Comparison of ENCODE assay signal across 17 cellular contexts in genomic region chr2:230459213-230459612, GRCh38. TPM values are rescaled to one million over a fixed set of nuclear protein-coding genes. Genes with fewer than 3 reads are reported as not detected.
A peak's percentile ranks its signal among the peaks of the same experiment; 100 is the strongest.
DNase-seq lines count a peak whose midpoint lies in the region; TF ChIP-seq lines count a peak whose summit lies in the region.
"Had no signal": no experiment of that assay in that cellular context is flagged by ENCODE, and none has a peak within 500 bp of the region (broad histone marks: within the 10 kb centered on the region; RNA-seq: fewer than 3 reads in every experiment).

No MANE protein-coding gene starts in this region.

- TF ChIP-seq CTCF in spleen (IDR thresholded peaks at IDR 0.05 in 8 of 11, conservative IDR thresholded peaks at IDR 0.05 in 3 of 11) (no peak), endothelial cell (IDR thresholded peaks at IDR 0.05; ENCODE audit: unreplicated experiment) (no peak)

- H3K27ac Mint-ChIP-seq in activated T-cell treated with anti-CD3 and anti-CD28 coated beads, Interleukin-2, amount 50 U/mL, for 24 hours = peak overlapping the region; percentile 74
- H3K27ac Mint-ChIP-seq in activated T-helper 1 cell treated with anti-CD3 and anti-CD28 coated beads, Interleukin-12 subunit alpha, Interleukin-12 subunit beta, Interleukin-2, Interleukin-4 antibody, amounts not matched to agents 30 ng/mL and 10 ng/mL and 1 ng/mL, durations not matched to agents 14 hours and 24 hours and 36 hours = peak overlapping the region; percentile 7
- no peak overlapping the region for H3K27ac Mint-ChIP-seq in endothelial cell (ENCODE audit: unreplicated experiment)
- H3K27ac Mint-ChIP-seq: HFFc6 had no signal

- peaks cover 6 to 97% (median 80%) of the 10 kb centered on the region in 6 donors for H3K36me3 ChIP-seq in spleen
- H3K36me3 ChIP-seq: uterus had no signal

- DNase-seq in activated T-cell treated with anti-CD3 and anti-CD28 coated beads, Interleukin-2, amount 50 U/mL, for 24 hours = no peak
- DNase-seq in activated T-cell treated with anti-CD3 and anti-CD28 coated beads, Interleukin-2, amount 50 U/mL, for 48 hours = no peak
- peak; percentile 77 for DNase-seq in MV-4-11 (lab: John Stamatoyannopoulos, UW)
- no peak for DNase-seq in activated T-helper 1 cell treated with anti-CD3 and anti-CD28 coated beads, Interleukin-12 subunit alpha, Interleukin-12 subunit beta, Interleukin-2, Interleukin-4 antibody, amounts not matched to agents 30 ng/mL and 10 ng/mL and 1 ng/mL, durations not matched to agents 14 hours and 24 hours and 36 hours (ENCODE audit: low spot score)
- no peak for DNase-seq in spleen
- no peak for DNase-seq in central memory CD4-positive, alpha-beta T cell
- DNase-seq in DMS79 (lab: John Stamatoyannopoulos, UW) = no peak
- no peak for DNase-seq in endothelial cell (ENCODE audit: low spot score)
- DNase-seq: ACHN; HFFc6; IMR-90; left lung; NCI-H2171; stimulated activated naive CD4-positive, alpha-beta T cell; uterus had no signal

- no peak for TF ChIP-seq POLR2A in spleen (IDR thresholded peaks at IDR 0.05)

- no peaks in the 10 kb centered on the region for H3K27me3 Mint-ChIP-seq in activated T-cell treated with anti-CD3 and anti-CD28 coated beads, Interleukin-2, amount 50 U/mL, for 24 hours
- H3K27me3 Mint-ChIP-seq in activated T-helper 1 cell treated with anti-CD3 and anti-CD28 coated beads, Interleukin-12 subunit alpha, Interleukin-12 subunit beta, Interleukin-2, Interleukin-4 antibody, amounts not matched to agents 30 ng/mL and 10 ng/mL and 1 ng/mL, durations not matched to agents 14 hours and 24 hours and 36 hours (ENCODE audit: insufficient read depth) = no peaks in the 10 kb centered on the region
- no peaks in the 10 kb centered on the region for H3K27me3 Mint-ChIP-seq in endothelial cell (ENCODE audit: unreplicated experiment)

- peaks cover 10% of the 10 kb centered on the region for H3K9me3 Mint-ChIP-seq in activated T-cell treated with anti-CD3 and anti-CD28 coated beads, Interleukin-2, amount 50 U/mL, for 24 hours
- H3K9me3 Mint-ChIP-seq in activated T-helper 1 cell treated with anti-CD3 and anti-CD28 coated beads, Interleukin-12 subunit alpha, Interleukin-12 subunit beta, Interleukin-2, Interleukin-4 antibody, amounts not matched to agents 30 ng/mL and 10 ng/mL and 1 ng/mL, durations not matched to agents 14 hours and 24 hours and 36 hours = peaks cover 20% of the 10 kb centered on the region
- H3K9me3 Mint-ChIP-seq in endothelial cell (ENCODE audit: unreplicated experiment) = no peaks in the 10 kb centered on the region
- H3K9me3 Mint-ChIP-seq: HFFc6 had no signal

- intact Hi-C loops in activated T-helper 1 cell treated with anti-CD3 and anti-CD28 coated beads, Interleukin-12 subunit alpha, Interleukin-12 subunit beta, Interleukin-2, Interleukin-4 antibody, amounts not matched to agents 30 ng/mL and 10 ng/mL and 1 ng/mL, durations not matched to agents 14 hours and 24 hours and 36 hours (cut with micrococcal nuclease) = no loop called here
- intact Hi-C loops in spleen (cut with DNase I; ENCODE audit: low total_unique reads) = no loop called here

- H3K4me3 ChIP-seq in spleen = no peak overlapping the region
- H3K4me3 ChIP-seq: left lung, skin epidermis, uterus had no signal

- H3K36me3 Mint-ChIP-seq in activated T-cell treated with anti-CD3 and anti-CD28 coated beads, Interleukin-2, amount 50 U/mL, for 24 hours (ENCODE audit: low read depth) = peaks cover 93% of the 10 kb centered on the region
- H3K36me3 Mint-ChIP-seq in activated T-helper 1 cell treated with anti-CD3 and anti-CD28 coated beads, Interleukin-12 subunit alpha, Interleukin-12 subunit beta, Interleukin-2, Interleukin-4 antibody, amounts not matched to agents 30 ng/mL and 10 ng/mL and 1 ng/mL, durations not matched to agents 14 hours and 24 hours and 36 hours (ENCODE audit: low read depth) = peaks cover 83% of the 10 kb centered on the region
- H3K36me3 Mint-ChIP-seq in endothelial cell (ENCODE audit: low read depth, unreplicated experiment) = peaks cover 5% of the 10 kb centered on the region

- H3K27me3 ChIP-seq in spleen (replicated peaks in 1 of 7) = no peaks in the 10 kb centered on the region
- H3K27me3 ChIP-seq: left lung, uterus had no signal

- no peak overlapping the region for H3K4me3 Mint-ChIP-seq in activated T-cell treated with anti-CD3 and anti-CD28 coated beads, Interleukin-2, amount 50 U/mL, for 24 hours
- H3K4me3 Mint-ChIP-seq in activated T-helper 1 cell treated with anti-CD3 and anti-CD28 coated beads, Interleukin-12 subunit alpha, Interleukin-12 subunit beta, Interleukin-2, Interleukin-4 antibody, amounts not matched to agents 30 ng/mL and 10 ng/mL and 1 ng/mL, durations not matched to agents 14 hours and 24 hours and 36 hours = no peak overlapping the region
- H3K4me3 Mint-ChIP-seq in endothelial cell (ENCODE audit: unreplicated experiment) = no peak overlapping the region
- H3K4me3 Mint-ChIP-seq: HFFc6 had no signal

- H3K27ac ChIP-seq in spleen = peak overlapping the region in 6 of 8 donors; percentile 49 to 93 (median 88)
- H3K27ac ChIP-seq: parathyroid adenoma, skin epidermis, uterus had no signal

- peaks cover 0 to 22% (median 9%) of the 10 kb centered on the region in 8 donors for H3K9me3 ChIP-seq in spleen
- H3K9me3 ChIP-seq: left lung had no signal

- H3K4me1 ChIP-seq in spleen = peaks cover 10 to 55% (median 35%) of the 10 kb centered on the region in 6 donors
- H3K4me1 ChIP-seq: parathyroid adenoma, uterus had no signal

- peaks cover 52% of the 10 kb centered on the region for H3K4me1 Mint-ChIP-seq in activated T-cell treated with anti-CD3 and anti-CD28 coated beads, Interleukin-2, amount 50 U/mL, for 24 hours (ENCODE audit: low read depth)
- H3K4me1 Mint-ChIP-seq in activated T-helper 1 cell treated with anti-CD3 and anti-CD28 coated beads, Interleukin-12 subunit alpha, Interleukin-12 subunit beta, Interleukin-2, Interleukin-4 antibody, amounts not matched to agents 30 ng/mL and 10 ng/mL and 1 ng/mL, durations not matched to agents 14 hours and 24 hours and 36 hours (ENCODE audit: low read depth) = peaks cover 60% of the 10 kb centered on the region
- H3K4me1 Mint-ChIP-seq in endothelial cell (ENCODE audit: unreplicated experiment) = peaks cover 2% of the 10 kb centered on the region

RNA-seq across cellular contexts. Expression of gene SP100, which starts 43.2 kb away (rescaled TPM):
- 161 and 171 TPM in 2 replicates for total RNA-seq in activated T-helper 1 cell treated with anti-CD3 and anti-CD28 coated beads, Interleukin-12 subunit alpha, Interleukin-12 subunit beta, Interleukin-2, Interleukin-4 antibody, amounts not matched to agents 30 ng/mL and 10 ng/mL and 1 ng/mL, durations not matched to agents 14 hours and 24 hours and 36 hours
- total RNA-seq in spleen (100 to 1,000 TPM; 202 to 327 (median 270) TPM), endothelial cell (ENCODE audit: unreplicated experiment) (8.3 TPM)
- polyA plus RNA-seq in spleen = 100 to 1,000 TPM in 2 of 3 donors, 10 to 100 TPM in 1; 97.5 to 120 (median 118) TPM

Comparison
In these comparisons a context has a peak if more than half of its experiments do, and no peak if none do; other contexts are left out.
1. RNA of gene SP100, which starts 43.2 kb away (total RNA-seq): 202 to 327 TPM in spleen and 161 to 171 TPM in activated T-helper 1 cell treated with anti-CD3 and anti-CD28 coated beads, Interleukin-12 subunit alpha, Interleukin-12 subunit beta, Interleukin-2, Interleukin-4 antibody, amounts not matched to agents 30 ng/mL and 10 ng/mL and 1 ng/mL, durations not matched to agents 14 hours and 24 hours and 36 hours; 8.3 TPM in endothelial cell (single experiment); every median in the first group is over 10 times any median in the second.